ENCODE assay signal across 1 cellular context in the genomic region with DNA sequence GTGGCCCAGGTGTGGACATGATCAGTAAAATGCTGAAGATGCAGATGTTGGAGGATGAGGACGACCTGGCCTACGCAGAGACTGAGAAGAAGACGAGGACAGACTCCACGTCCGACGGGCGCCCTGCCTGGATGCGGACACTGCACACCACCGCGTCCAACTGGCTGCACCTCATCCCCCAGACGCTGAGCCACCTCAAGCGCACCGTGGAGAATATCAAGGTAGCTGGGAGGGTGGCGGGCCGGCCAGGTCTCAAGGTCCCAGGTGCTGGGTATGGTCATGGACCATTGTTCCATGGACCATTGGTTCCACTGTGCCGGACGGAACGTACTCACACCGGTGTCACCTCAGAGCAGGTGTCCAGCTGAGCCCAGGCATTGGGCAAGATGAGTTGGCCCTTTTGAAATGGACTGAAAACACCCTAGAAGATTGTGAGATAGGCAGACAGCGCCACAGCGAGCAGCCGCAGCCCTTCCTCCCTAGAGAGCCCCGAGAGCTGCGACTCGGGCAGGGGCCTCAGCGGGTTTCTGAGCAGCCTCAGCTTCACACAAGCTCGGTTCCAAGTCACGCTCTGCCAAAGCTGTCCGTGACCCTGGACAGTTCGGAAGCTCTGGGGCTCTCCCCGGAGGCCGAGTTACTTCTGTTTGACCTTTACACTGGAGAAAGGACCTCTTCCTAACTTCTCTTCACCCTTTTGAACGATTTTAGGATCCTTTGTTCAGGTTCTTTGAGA.
A peak's percentile ranks its signal among the peaks of the same experiment; 100 is the strongest.
TF ChIP-seq lines count a peak whose summit lies in the region.

No MANE protein-coding gene starts in this region.

TF ChIP-seq in HepG2, 621 proteins besides CTCF, POLR2A, EP300 and RAD21:
- TF ChIP-seq CHD2 (IDR thresholded peaks at IDR 0.05; ENCODE audit: low read depth, low read length) (no peak), AGO2 (optimal IDR thresholded peaks at IDR 0.05; ENCODE audit: low read depth, low read length) (peak; percentile 45), PHB2 (IDR thresholded peaks at IDR 0.05; ENCODE audit: partially characterized antibody) (no peak), ZNF703 (CRISPR knock-in tag; IDR thresholded peaks at IDR 0.05; ENCODE audit: borderline replicate concordance) (no peak)
